ENCODE assay signal across 13 cellular contexts in genomic region chr12:132166801-132167591, GRCh38. TPM values are rescaled to one million over a fixed set of nuclear protein-coding genes. Genes with fewer than 3 reads are reported as not detected.
DNase-seq lines count a peak whose midpoint lies in the region; ATAC-seq, FAIRE-seq and TF ChIP-seq lines count a peak whose summit lies in the region.
"Had no signal": no experiment of that assay in that cellular context is flagged by ENCODE, and none has a peak within 500 bp of the region (broad histone marks: within the 10 kb centered on the region; RNA-seq: fewer than 3 reads in every experiment).

No MANE protein-coding gene starts in this region.

- ATAC-seq in T-helper 17 cell = no peak
- no peak for ATAC-seq in GM21576 (IDR thresholded peaks at IDR 0.05; ENCODE audit: unreplicated experiment)
- ATAC-seq: A549 had no signal

- no peak overlapping the region for H3K4me2 ChIP-seq in neuronal stem cell (ENCODE audit: insufficient read depth, low read length, poor library complexity, severe bottlenecking)
- H3K4me2 ChIP-seq: A549 had no signal

- no peak overlapping the region for H2AFZ ChIP-seq in neuronal stem cell (ENCODE audit: low read length)

- H3K23ac ChIP-seq in neuronal stem cell (ENCODE audit: low read depth, low read length, poor library complexity) = no peak overlapping the region

- TF ChIP-seq POLR2A in vagina (IDR thresholded peaks at IDR 0.05) = no peak

- POLR2A ChIA-PET in HEK293T (lab: Yijun Ruan, JAX) = no interaction called here

- H4K91ac ChIP-seq in neuronal stem cell (ENCODE audit: low read depth, low read length, poor library complexity) = no peak overlapping the region

- H3K4me1 ChIP-seq in neuronal stem cell (ENCODE audit: control insufficient read depth in 2 of 2, insufficient read depth in 1 of 2, low read depth in 1 of 2, low read length in 2 of 2) (peaks cover 0 to 2% of the 10 kb centered on the region in 2 donors), vagina (peaks cover 8% of the 10 kb centered on the region)
- H3K4me1 ChIP-seq: BE2C, Caco-2 had no signal

- H3K36me3 Mint-ChIP-seq in T-helper 17 cell (ENCODE audit: low read depth) = no peaks in the 10 kb centered on the region
- H3K36me3 Mint-ChIP-seq: CD8-positive, alpha-beta memory T cell had no signal

- no peak overlapping the region for H2BK120ac ChIP-seq in neuronal stem cell (ENCODE audit: low read depth, low read length)

- H3K9me3 ChIP-seq in T-helper 17 cell (ENCODE audit: control insufficient read depth, low read length, poor library complexity, severe bottlenecking) = no peaks in the 10 kb centered on the region
- H3K9me3 ChIP-seq in neuronal stem cell (replicated peaks in 1 of 2; ENCODE audit: control insufficient read depth in 2 of 2, insufficient read depth in 1 of 2, low read depth in 1 of 2, low read length in 2 of 2) = no peaks in the 10 kb centered on the region
- H3K9me3 ChIP-seq in vagina = no peaks in the 10 kb centered on the region
- H3K9me3 ChIP-seq: A549, BE2C, Caco-2 had no signal

- H3K9ac ChIP-seq in neuronal stem cell (ENCODE audit: low read depth, low read length, poor library complexity) = no peak overlapping the region

- H3K4me3 ChIP-seq in neuronal stem cell (ENCODE audit: low read length in 2 of 2) = no peak overlapping the region
- H3K4me3 ChIP-seq in vagina = no peak overlapping the region
- H3K4me3 ChIP-seq: A549 had no signal

- H3K36me3 ChIP-seq in neuronal stem cell (replicated peaks in 1 of 2; ENCODE audit: control insufficient read depth in 2 of 2, insufficient read depth in 2 of 2, low read length in 2 of 2) (no peaks in the 10 kb centered on the region), vagina (no peaks in the 10 kb centered on the region)
- H3K36me3 ChIP-seq: BE2C had no signal

- DNase-seq in HEK293T (ENCODE audit: extremely low spot score) = no peak
- DNase-seq in T-helper 17 cell = no peak
- no peak for DNase-seq in neuronal stem cell (ENCODE audit: low spot score)
- no peak for DNase-seq in vagina (ENCODE audit: extremely low spot score in 2 of 2)
- no peak for DNase-seq in RCC 7860 (ENCODE audit: low spot score)
- DNase-seq: BE2C, Caco-2, GOT3, H9 had no signal

- H3K27ac ChIP-seq in neuronal stem cell (replicated peaks; ENCODE audit: low read length) (no peak overlapping the region), vagina (no peak overlapping the region)
- H3K27ac ChIP-seq: A549, HL-60 had no signal

- no peaks in the 10 kb centered on the region for H3K27me3 Mint-ChIP-seq in T-helper 17 cell
- H3K27me3 Mint-ChIP-seq: CD8-positive, alpha-beta memory T cell had no signal

- no peak for FAIRE-seq in RCC 7860 (lab: Jason Lieb, UNC)
- FAIRE-seq: A549 had no signal

- H2BK15ac ChIP-seq in neuronal stem cell (ENCODE audit: low read length) = no peak overlapping the region

- H3K27me3 ChIP-seq in neuronal stem cell (ENCODE audit: control insufficient read depth in 3 of 3, insufficient read depth in 3 of 3, low read depth in 1 of 3, low read length in 3 of 3) = peaks cover 0 to 35% (median 0%) of the 10 kb centered on the region in 3 experiments
- peaks cover 5% of the 10 kb centered on the region for H3K27me3 ChIP-seq in vagina

- WGBS in neuronal stem cell (ENCODE audit: extremely low coverage in 2 of 2, insufficient read length in 2 of 2, insufficient replicate concordance in 1 of 2), 2 donors = 100% methylated on average over 2 of the region's 10 CpGs

- H2BK5ac ChIP-seq in neuronal stem cell (ENCODE audit: low read length) = no peak overlapping the region

- H3K4me1 Mint-ChIP-seq in T-helper 17 cell = peaks cover 18% of the 10 kb centered on the region

- no peak overlapping the region for H2BK12ac ChIP-seq in neuronal stem cell (ENCODE audit: low read length)

- no peak overlapping the region for H3K18ac ChIP-seq in neuronal stem cell (ENCODE audit: low read length)

- no peak overlapping the region for H3K4me3 Mint-ChIP-seq in T-helper 17 cell
- H3K4me3 Mint-ChIP-seq: CD8-positive, alpha-beta memory T cell; H9 had no signal

- no peak overlapping the region for H2AK5ac ChIP-seq in neuronal stem cell (ENCODE audit: low read depth, low read length)

- CTCF ChIA-PET in HEK293T (lab: Yijun Ruan, JAX) = no interaction called here

- no peak overlapping the region for H3K4ac ChIP-seq in neuronal stem cell (ENCODE audit: low read length)

- TF ChIP-seq CTCF in vagina (IDR thresholded peaks at IDR 0.05) = no peak

- H3K27ac Mint-ChIP-seq in T-helper 17 cell = peak overlapping the region; percentile 67
- H3K27ac Mint-ChIP-seq: H9 had no signal

- peak overlapping the region; percentile 38 for H3K14ac ChIP-seq in neuronal stem cell (ENCODE audit: low read length)

- H3K79me1 ChIP-seq in neuronal stem cell (ENCODE audit: low read depth, low read length) = peaks cover 3% of the 10 kb centered on the region

- no peak overlapping the region for H4K8ac ChIP-seq in neuronal stem cell (ENCODE audit: low read depth, low read length)

- intact Hi-C loops in vagina (cut with DNase I) = no loop called here

TF ChIP-seq in HEK293T, 16 proteins besides CTCF, POLR2A, EP300 and RAD21:
- TF ChIP-seq NFRKB (IDR thresholded peaks at IDR 0.05) (no peak), PKNOX1 (IDR thresholded peaks at IDR 0.05) (0 out of 2 replicates have a peak, but pooled peaks have one; percentile 3)

RNA-seq across cellular contexts. Expression of gene NOC4L, which starts 22.7 kb away (rescaled TPM):
- total RNA-seq in T-helper 17 cell (10 to 100 TPM; 20.7 to 21.6 TPM), vagina (13.0 TPM)
- 24.2 TPM for polyA plus RNA-seq in neuronal stem cell (2013, experiment 1 of 2)
- 24.1 TPM for polyA plus RNA-seq in neuronal stem cell (2013, experiment 2 of 2)

RNA-seq across cellular contexts. Expression of gene DDX51, which starts 22.9 kb away (rescaled TPM):
- total RNA-seq in T-helper 17 cell (10 to 100 TPM; 38.2 to 40.9 TPM), vagina (11.3 TPM)
- 8.5 TPM for polyA plus RNA-seq in neuronal stem cell (2013, experiment 1 of 2)
- polyA plus RNA-seq in neuronal stem cell (2013, experiment 2 of 2) = 8.6 TPM
